In genomic region chrX:84175943-84176342, GRCh38 we compare ENCODE assay signal across 16 cellular contexts. TPM values are rescaled to one million over a fixed set of nuclear protein-coding genes. Genes with fewer than 3 reads are reported as not detected.
"Had no signal": no experiment of that assay in that cellular context is flagged by ENCODE, and none has a peak within 500 bp of the region (broad histone marks: within the 10 kb centered on the region; RNA-seq: fewer than 3 reads in every experiment).

No MANE protein-coding gene starts in this region.

- H3K9me3 ChIP-seq: esophagus muscularis mucosa, heart right ventricle, lower lobe of right lung, tibial artery had no signal

- H3K4me3 Mint-ChIP-seq: activated B cell treated with CpG ODN at 0.5 μM for 24 hours; activated CD4-positive, alpha-beta memory T cell treated with anti-CD3 and anti-CD28 coated beads, Interleukin-2, amount 10 ng/mL, durations not matched to agents 7 days and 5 days; activated CD8-positive, alpha-beta memory T cell treated with anti-CD3 and anti-CD28 coated beads, Interleukin-2, amount 10 ng/mL, durations not matched to agents 7 days and 5 days; activated naive CD4-positive, alpha-beta T cell treated with anti-CD3 and anti-CD28 coated beads for 36 hours; brain; natural killer cell treated with Interleukin-12 subunit alpha and Interleukin-12 subunit beta and Interleukin-15 and Interleukin-18, amount 100 ng/mL, for 72 hours had no signal

- H3K27me3 Mint-ChIP-seq: activated B cell treated with CpG ODN at 0.5 μM for 24 hours; activated CD4-positive, alpha-beta memory T cell treated with anti-CD3 and anti-CD28 coated beads, Interleukin-2, amount 10 ng/mL, durations not matched to agents 7 days and 5 days; activated CD8-positive, alpha-beta memory T cell treated with anti-CD3 and anti-CD28 coated beads, Interleukin-2, amount 10 ng/mL, durations not matched to agents 7 days and 5 days; brain; natural killer cell treated with Interleukin-12 subunit alpha and Interleukin-12 subunit beta and Interleukin-15 and Interleukin-18, amount 100 ng/mL, for 72 hours had no signal

- H3K27ac Mint-ChIP-seq: activated B cell treated with CpG ODN at 0.5 μM for 24 hours; activated CD4-positive, alpha-beta memory T cell treated with anti-CD3 and anti-CD28 coated beads, Interleukin-2, amount 10 ng/mL, durations not matched to agents 7 days and 5 days; activated CD8-positive, alpha-beta memory T cell treated with anti-CD3 and anti-CD28 coated beads, Interleukin-2, amount 10 ng/mL, durations not matched to agents 7 days and 5 days; activated naive CD4-positive, alpha-beta T cell treated with anti-CD3 and anti-CD28 coated beads for 36 hours; brain; natural killer cell treated with Interleukin-12 subunit alpha and Interleukin-12 subunit beta and Interleukin-15 and Interleukin-18, amount 100 ng/mL, for 72 hours had no signal

- H3K4me1 Mint-ChIP-seq: activated B cell treated with CpG ODN at 0.5 μM for 24 hours; activated CD4-positive, alpha-beta memory T cell treated with anti-CD3 and anti-CD28 coated beads, Interleukin-2, amount 10 ng/mL, durations not matched to agents 7 days and 5 days; activated CD8-positive, alpha-beta memory T cell treated with anti-CD3 and anti-CD28 coated beads, Interleukin-2, amount 10 ng/mL, durations not matched to agents 7 days and 5 days; brain had no signal

- ATAC-seq: activated CD8-positive, alpha-beta memory T cell treated with anti-CD3 and anti-CD28 coated beads, Interleukin-2, amount 10 ng/mL, durations not matched to agents 7 days and 5 days; heart right ventricle; lower lobe of right lung; natural killer cell treated with Interleukin-12 subunit alpha and Interleukin-12 subunit beta and Interleukin-15 and Interleukin-18, amount 100 ng/mL, for 72 hours; stimulated activated naive CD8-positive, alpha-beta T cell treated with anti-CD3 and anti-CD28 coated beads, Interleukin-15, Interleukin-2, amounts not matched to agents 100 U/mL and 50 U/mL, for 24 hours had no signal

- H3K9me3 Mint-ChIP-seq: activated B cell treated with CpG ODN at 0.5 μM for 24 hours; activated CD4-positive, alpha-beta memory T cell treated with anti-CD3 and anti-CD28 coated beads, Interleukin-2, amount 10 ng/mL, durations not matched to agents 7 days and 5 days; activated naive CD4-positive, alpha-beta T cell treated with anti-CD3 and anti-CD28 coated beads for 36 hours; brain; natural killer cell treated with Interleukin-12 subunit alpha and Interleukin-12 subunit beta and Interleukin-15 and Interleukin-18, amount 100 ng/mL, for 72 hours had no signal

- DNase-seq: activated B cell treated with CpG ODN at 0.5 μM for 24 hours; activated CD4-positive, alpha-beta memory T cell treated with anti-CD3 and anti-CD28 coated beads, Interleukin-2, amount 10 ng/mL, durations not matched to agents 7 days and 5 days; activated CD4-positive, alpha-beta T cell treated with anti-CD3 and anti-CD28 coated beads for 48 hours; activated CD8-positive, alpha-beta memory T cell treated with anti-CD3 and anti-CD28 coated beads, Interleukin-2, amount 10 ng/mL, durations not matched to agents 7 days and 5 days; activated naive CD4-positive, alpha-beta T cell treated with anti-CD3 and anti-CD28 coated beads for 36 hours; activated T-cell treated with anti-CD3 and anti-CD28 coated beads, Interleukin-2, amount 50 U/mL, for 1 hour; caudate nucleus; heart right ventricle; lower lobe of right lung; retina; stimulated activated naive CD8-positive, alpha-beta T cell treated with anti-CD3 and anti-CD28 coated beads, Interleukin-15, Interleukin-2, amounts not matched to agents 100 U/mL and 50 U/mL, for 24 hours; substantia nigra; tibial artery had no signal

- H3K4me3 ChIP-seq: esophagus muscularis mucosa, heart right ventricle, lower lobe of right lung, tibial artery had no signal

- H3K36me3 ChIP-seq: esophagus muscularis mucosa, heart right ventricle, lower lobe of right lung, tibial artery had no signal

- H3K4me1 ChIP-seq: esophagus muscularis mucosa, heart right ventricle, lower lobe of right lung, tibial artery had no signal

- H3K36me3 Mint-ChIP-seq: activated CD8-positive, alpha-beta memory T cell treated with anti-CD3 and anti-CD28 coated beads, Interleukin-2, amount 10 ng/mL, durations not matched to agents 7 days and 5 days; brain; natural killer cell treated with Interleukin-12 subunit alpha and Interleukin-12 subunit beta and Interleukin-15 and Interleukin-18, amount 100 ng/mL, for 72 hours had no signal

- H3K27ac ChIP-seq: esophagus muscularis mucosa, heart right ventricle, lower lobe of right lung, tibial artery had no signal

RNA-seq across cellular contexts. Expression of gene RPS6KA6, which starts 12.1 kb away (rescaled TPM):
- total RNA-seq: activated CD8-positive, alpha-beta memory T cell treated with anti-CD3 and anti-CD28 coated beads, Interleukin-2, amount 10 ng/mL, durations not matched to agents 7 days and 5 days; natural killer cell treated with Interleukin-12 subunit alpha and Interleukin-12 subunit beta and Interleukin-15 and Interleukin-18, amount 100 ng/mL, for 72 hours had no signal
